9 cellular contexts compared by ENCODE assay signal in the genomic region with DNA sequence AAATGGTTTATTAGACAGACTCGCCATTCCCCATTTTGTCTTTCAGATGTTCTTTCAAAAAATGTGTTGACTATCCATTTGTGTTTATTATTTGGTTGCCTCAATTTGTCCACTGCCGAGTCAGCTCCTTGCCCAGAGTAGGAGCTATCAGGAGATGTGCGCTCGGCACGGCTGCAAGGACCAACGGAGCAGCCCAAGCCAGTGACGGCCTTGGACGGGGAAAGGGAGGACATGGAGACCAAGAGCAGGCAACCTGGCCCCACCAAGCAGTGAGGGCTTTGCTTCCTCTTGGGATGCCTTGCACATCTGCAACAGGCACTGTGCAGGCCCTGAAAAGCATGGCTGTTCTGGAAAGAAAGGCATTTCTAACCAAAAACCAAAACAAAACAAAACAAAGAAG.
"Had no signal": no experiment of that assay in that cellular context is flagged by ENCODE, and none has a peak within 500 bp of the region (broad histone marks: within the 10 kb centered on the region; RNA-seq: fewer than 3 reads in every experiment).

No MANE protein-coding gene starts in this region.

- H3K9me3 ChIP-seq: HAP-1 had no signal

- DNase-seq: GM23248, GOT3, H7, H9, HCEC 1CT, HFFc6 had no signal

- H3K9ac ChIP-seq: GM23248 had no signal

- H3K4me2 ChIP-seq: GM23338 had no signal

- H2AFZ ChIP-seq: GM23248, GM23338 had no signal

- ATAC-seq: GM23338, HCT116 had no signal

- H3K27ac ChIP-seq: GM23248 had no signal

- H3K4me3 ChIP-seq: GM23248, GM23338, HAP-1 had no signal
